Comparison of ENCODE assay signal across 8 cellular contexts in genomic region chr1:37691497-37692077, GRCh38.
DNase-seq lines count a peak whose midpoint lies in the region; ATAC-seq and TF ChIP-seq lines count a peak whose summit lies in the region.

No MANE protein-coding gene starts in this region.

- peaks cover 16% of the 10 kb centered on the region for H3K36me3 ChIP-seq in neuron (ENCODE audit: insufficient read depth, low read length)

- H2AFZ ChIP-seq in neuron (ENCODE audit: low read depth, low read length): peak overlapping the region; percentile 72

- TF ChIP-seq CTCF in fibroblast of pulmonary artery (IDR thresholded peaks at IDR 0.05; ENCODE audit: low read length, missing control alignments): no peak

- no peaks in the 10 kb centered on the region for H3K9me3 ChIP-seq in neuron (ENCODE audit: low read length)

- H3K4me1 ChIP-seq in neuron (ENCODE audit: insufficient read depth, low read length): peaks cover 28% of the 10 kb centered on the region

- DNase-seq in CD1c-positive myeloid dendritic cell (ENCODE audit: extremely low spot score): peak; percentile 47
- peak; percentile 41 for DNase-seq in NAMALWA (ENCODE audit: low spot score)
- DNase-seq in activated T-cell treated with anti-CD3 and anti-CD28 coated beads, Interleukin-2, amount 50 U/mL, for 1 hour: peak; percentile 34
- DNase-seq in fibroblast of pulmonary artery (ENCODE audit: low read depth): peak; percentile 46

- H3K4me3 ChIP-seq in fibroblast of pulmonary artery (replicated peaks; ENCODE audit: low read depth, low read length): peak overlapping the region; percentile 97
- peak overlapping the region; percentile 80 for H3K4me3 ChIP-seq in neuron (ENCODE audit: low read length)

- ATAC-seq in GM21515 (IDR thresholded peaks at IDR 0.05; ENCODE audit: unreplicated experiment) (peak; percentile 4), HG02884 (IDR thresholded peaks at IDR 0.05; ENCODE audit: unreplicated experiment) (no peak), HG03457 (IDR thresholded peaks at IDR 0.05; ENCODE audit: unreplicated experiment) (no peak)

- no peaks in the 10 kb centered on the region for H3K27me3 ChIP-seq in neuron (ENCODE audit: insufficient read depth, low read length)
